Comparison of ENCODE assay signal across 36 cellular contexts in the genomic region with DNA sequence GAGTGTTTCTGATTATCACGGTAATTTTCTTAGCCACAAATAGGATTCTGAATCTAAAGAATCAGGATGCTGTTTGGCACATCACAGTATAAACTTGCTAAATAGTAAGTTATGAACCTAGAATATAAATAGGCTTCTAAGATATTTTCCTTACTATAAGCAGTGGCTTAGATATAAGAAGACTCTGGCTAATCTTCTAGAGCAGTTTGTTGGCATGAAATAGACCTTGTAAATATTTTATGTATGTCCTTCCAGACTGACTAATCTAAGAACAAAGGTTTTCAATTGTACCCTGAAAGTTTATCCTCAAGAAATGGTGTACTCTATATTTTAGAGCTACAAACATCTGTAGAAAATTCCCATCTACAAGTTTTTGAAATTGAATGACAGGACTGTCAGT. TPM values are rescaled to one million over a fixed set of nuclear protein-coding genes. Genes with fewer than 3 reads are reported as not detected.
"Had no signal": no experiment of that assay in that cellular context is flagged by ENCODE, and none has a peak within 500 bp of the region (broad histone marks: within the 10 kb centered on the region; RNA-seq: fewer than 3 reads in every experiment).

No MANE protein-coding gene starts in this region.

- H3K4me3 ChIP-seq: MG63 had no signal

- H3K9me3 ChIP-seq: MG63 had no signal

- DNase-seq: Karpas-422, Kasumi-1, MG63, MM.1S, MV-4-11, NCI-H1048, NCI-H1092, NCI-H1092 treated with DMSO at 0.1 percent for 48 hours, NCI-H1105, NCI-H1105 treated with DMSO at 0.1 percent for 48 hours, NCI-H1417, NCI-H1417 treated with DMSO at 0.1 percent for 48 hours, NCI-H1436, NCI-H1436 treated with DMSO at 0.1 percent for 48 hours, NCI-H146, NCI-H1694, NCI-H1694 treated with DMSO at 0.1 percent for 48 hours, NCI-H187, NCI-H187 treated with DMSO at 0.1 percent for 48 hours, NCI-H1930, NCI-H2029, NCI-H2029 treated with DMSO at 0.1 percent for 48 hours, NCI-H2081, NCI-H2081 treated with DMSO at 0.1 percent for 48 hours, NCI-H2107, NCI-H2171, NCI-H2171 treated with DMSO at 0.1 percent for 48 hours, NCI-H2227 treated with DMSO at 0.1 percent for 48 hours, NCI-H226, NCI-H345, NCI-H446, NCI-H446 treated with DMSO at 0.1 percent for 48 hours, NCI-H510A had no signal

- H3K27ac ChIP-seq: KMS-11 had no signal

- H3K36me3 ChIP-seq: MG63 had no signal

- H3K4me2 ChIP-seq: KMS-11 had no signal

- H3K9ac ChIP-seq: KMS-11 had no signal

- H3K27me3 ChIP-seq: MG63 had no signal

RNA-seq across cellular contexts. Expression of a gene that starts 48.3 kb away (rescaled TPM):
- total RNA-seq: LHCN-M2, MCF 10A had no signal
